8 cellular contexts compared by ENCODE assay signal in the genomic region with DNA sequence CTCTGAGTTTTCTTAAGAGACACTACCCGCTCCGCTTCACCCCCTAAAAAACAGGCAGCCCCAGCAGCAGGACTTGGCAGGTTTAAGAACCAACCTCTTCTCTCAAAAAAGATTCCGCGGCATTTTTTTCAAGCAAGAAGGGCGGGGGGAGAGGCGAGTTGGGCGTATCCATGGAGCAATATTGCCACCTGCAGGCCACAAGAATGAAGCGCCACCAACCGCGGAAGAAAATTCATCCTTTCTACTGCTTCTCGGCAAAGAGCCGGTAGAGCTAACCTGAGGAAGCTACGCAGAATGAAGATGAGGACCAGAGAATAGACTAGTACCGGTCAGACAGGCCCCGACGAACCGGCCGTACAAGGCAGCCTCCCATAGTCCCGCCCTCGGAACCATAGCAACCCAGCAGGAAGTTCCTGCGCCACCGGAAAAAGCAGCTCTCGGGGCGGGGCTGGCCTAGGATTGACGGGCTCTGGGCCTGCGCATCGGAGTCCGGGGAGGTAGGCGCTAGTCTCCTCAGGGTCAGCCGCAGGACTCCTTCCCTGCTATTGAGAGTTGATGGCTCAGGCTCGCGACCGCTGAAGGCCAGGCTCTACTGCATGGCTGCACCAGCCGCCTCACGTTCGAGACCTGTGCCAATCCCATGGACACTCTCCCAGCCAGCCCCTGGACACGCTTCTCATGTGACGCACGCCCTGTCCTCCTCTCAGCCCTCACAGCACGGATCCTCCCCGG.
A peak's percentile ranks its signal among the peaks of the same experiment; 100 is the strongest.
DNase-seq lines count a peak whose midpoint lies in the region; ATAC-seq and TF ChIP-seq lines count a peak whose summit lies in the region.

No MANE protein-coding gene starts in this region.

- ATAC-seq in GM18502 (IDR thresholded peaks at IDR 0.05; ENCODE audit: poor library complexity, unreplicated experiment) (peak; percentile 99), HG02938 (IDR thresholded peaks at IDR 0.05; ENCODE audit: unreplicated experiment) (peak; percentile 98)

- H3K4me3 ChIP-seq in ascending aorta (peak overlapping the region; percentile 59 to 66), right atrium auricular region (peak overlapping the region; percentile 53 to 61), vagina (peak overlapping the region; percentile 48 to 52)

- no peaks in the 10 kb centered on the region for H3K9me3 ChIP-seq in ascending aorta
- no peaks in the 10 kb centered on the region for H3K9me3 ChIP-seq in right atrium auricular region
- H3K9me3 ChIP-seq in vagina = no peaks in the 10 kb centered on the region

- TF ChIP-seq CTCF in ascending aorta (IDR thresholded peaks at IDR 0.05) = peak; percentile 97 to 99 (median 98)
- TF ChIP-seq CTCF in right atrium auricular region (IDR thresholded peaks at IDR 0.05) = peak; percentile 97 to 99
- peak; percentile 95 to 100 (median 96) for TF ChIP-seq CTCF in vagina (IDR thresholded peaks at IDR 0.05)

- no peaks in the 10 kb centered on the region for H3K36me3 ChIP-seq in ascending aorta
- no peaks in the 10 kb centered on the region for H3K36me3 ChIP-seq in right atrium auricular region
- H3K36me3 ChIP-seq in vagina = no peaks in the 10 kb centered on the region

- intact Hi-C loops in ascending aorta (cut with DNase I) = loop anchor here (5.0 to 10.0 kb wide), 4 partner anchors 369 to 1161 kb away; partner anchors contain the start of genes MAGED1, NUDT10, RIBC1 and SMC1A
- intact Hi-C loops in vagina (cut with DNase I) = no loop called here

- H3K27ac ChIP-seq in ascending aorta (peak overlapping the region; percentile 83 to 91), right atrium auricular region (peak overlapping the region; percentile 80 to 87), vagina (peak overlapping the region; percentile 83)

- peaks cover 0 to 5% of the 10 kb centered on the region in 2 donors for H3K4me1 ChIP-seq in ascending aorta
- H3K4me1 ChIP-seq in right atrium auricular region = no peaks in the 10 kb centered on the region
- peaks cover 14% of the 10 kb centered on the region for H3K4me1 ChIP-seq in vagina

- no peak for TF ChIP-seq POLR2A in vagina (IDR thresholded peaks at IDR 0.05)

- peak; percentile 61 for DNase-seq in NCI-H1694 (lab: John Stamatoyannopoulos, UW)
- DNase-seq in T-helper 2 cell = peak; percentile 57 to 91 (median 81)
- DNase-seq in ascending aorta (ENCODE audit: low spot score in 2 of 2) = peak; percentile 83 to 96
- DNase-seq in right atrium auricular region (ENCODE audit: low spot score) = peak; percentile 94
- DNase-seq in putamen (ENCODE audit: low spot score) = peak; percentile 90
- peak in 1 of 2 donors; percentile 96 for DNase-seq in vagina (ENCODE audit: extremely low spot score in 2 of 2)

- no peaks in the 10 kb centered on the region for H3K27me3 ChIP-seq in ascending aorta
- H3K27me3 ChIP-seq in right atrium auricular region = no peaks in the 10 kb centered on the region
- no peaks in the 10 kb centered on the region for H3K27me3 ChIP-seq in vagina
